In the genomic region with DNA sequence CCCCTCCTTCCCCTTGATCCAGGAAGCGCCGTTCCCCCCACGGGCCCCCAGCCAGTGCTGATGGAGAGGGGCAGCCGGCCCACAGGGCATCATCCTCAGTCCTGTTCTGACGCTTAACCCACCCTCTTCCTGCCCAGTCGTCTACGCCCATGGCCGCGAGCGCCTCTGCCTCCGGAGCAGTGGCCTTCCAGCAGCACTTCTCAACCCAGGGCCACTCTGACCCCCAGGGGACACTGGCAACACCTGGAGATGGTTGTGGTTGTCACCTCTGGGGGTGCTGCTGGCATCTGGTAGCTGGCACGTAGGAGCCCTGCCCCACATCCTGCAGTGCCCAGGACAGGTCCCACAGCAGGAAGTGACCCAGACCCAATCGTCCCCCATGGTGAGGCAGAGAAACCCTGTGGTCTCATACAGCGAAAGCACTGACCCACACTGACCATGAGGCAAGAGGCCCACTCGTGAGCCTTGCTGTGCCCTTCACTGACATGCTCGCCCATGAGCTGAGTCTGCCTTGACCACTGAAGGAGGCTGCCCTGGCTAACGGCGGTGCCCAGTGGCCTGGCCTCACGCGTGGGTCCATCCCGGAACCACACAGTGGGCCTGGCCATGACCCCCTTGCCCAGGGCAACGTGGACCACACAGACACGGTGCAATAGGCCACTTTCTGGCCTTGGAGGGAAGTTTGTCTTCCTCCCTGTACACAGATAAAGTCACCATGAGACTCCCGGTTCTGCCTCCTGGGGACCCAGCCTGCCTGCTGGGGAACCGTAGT, we compare ENCODE assay signal across 16 cellular contexts.
DNase-seq lines count a peak whose midpoint lies in the region; ATAC-seq and TF ChIP-seq lines count a peak whose summit lies in the region.
"Had no signal": no experiment of that assay in that cellular context is flagged by ENCODE, and none has a peak within 500 bp of the region (broad histone marks: within the 10 kb centered on the region; RNA-seq: fewer than 3 reads in every experiment).

No MANE protein-coding gene starts in this region.

- no CpG with 5 or more reads among the region's 25 CpGs for whole genome bisulfite sequencing in H9 (ENCODE audit: extremely low coverage, insufficient read length, low lambda C conversion rate)

- H2BK20ac ChIP-seq in H9 (ENCODE audit: low read depth, low read length, poor library complexity, severe bottlenecking): no peak overlapping the region

- H2BK120ac ChIP-seq in H9 (ENCODE audit: low read depth, low read length, poor library complexity, severe bottlenecking): no peak overlapping the region

- peaks cover 41% of the 10 kb centered on the region for H4K20me1 ChIP-seq in BLaER1
- peaks cover 4% of the 10 kb centered on the region for H4K20me1 ChIP-seq in H9 (ENCODE audit: control insufficient read depth, insufficient read depth, insufficient read length)

- H3K4me3 ChIP-seq in BLaER1 (no peak overlapping the region), coronary artery (peak overlapping the region; percentile 59), thoracic aorta (peak overlapping the region; percentile 56)

- H2BK12ac ChIP-seq in H9 (ENCODE audit: insufficient read length, low read depth, low read length): no peak overlapping the region

- DNase-seq in H9 (no peak), coronary artery (ENCODE audit: low spot score) (no peak), thoracic aorta (ENCODE audit: low spot score) (no peak), NCI-H82 treated with DMSO at 0.1 percent for 48 hours (lab: John Stamatoyannopoulos, UW; ENCODE audit: unreplicated experiment) (no peak)
- no peak for DNase-seq in stimulated activated CD4-positive, alpha-beta T cell treated with anti-CD3 and anti-CD28 coated beads, Interleukin-1b, Interleukin-23, amount 100 ng/mL, for 48 hours
- DNase-seq: CD4-positive, alpha-beta T cell; DMS153; DMS79; GDM1 had no signal

- H3K36me3 ChIP-seq in BLaER1 (no peaks in the 10 kb centered on the region), thoracic aorta (no peaks in the 10 kb centered on the region)

- H3K23me2 ChIP-seq in H9 (ENCODE audit: insufficient read length, low read depth, low read length, poor library complexity, severe bottlenecking): no peaks in the 10 kb centered on the region

- no peak overlapping the region for H3K18ac ChIP-seq in H9 (ENCODE audit: insufficient read length, low read depth, low read length)

- H3K36me3 Mint-ChIP-seq in H9 (ENCODE audit: insufficient read depth in 1 of 3, low read depth in 3 of 3): no peaks in the 10 kb centered on the region

- H3T11ph ChIP-seq in H9 (ENCODE audit: low read length): no peak overlapping the region

- H3K23ac ChIP-seq in H9 (ENCODE audit: insufficient read length, low read depth, low read length): no peak overlapping the region

- H2BK15ac ChIP-seq in H9 (ENCODE audit: low read depth, low read length): no peak overlapping the region

- peak overlapping the region; percentile 59 for H3K4me2 ChIP-seq in BLaER1
- no peak overlapping the region for H3K4me2 ChIP-seq in H9 (ENCODE audit: insufficient read depth, insufficient read length, low read length)
- H3K4me2 ChIP-seq: KMS-11 had no signal

- H3K27ac Mint-ChIP-seq in H9: no peak overlapping the region
- H3K27ac Mint-ChIP-seq: B cell; CD4-positive, alpha-beta T cell had no signal

- H4K91ac ChIP-seq in H9 (ENCODE audit: insufficient read length, low read depth, low read length): no peak overlapping the region

- H3K9me3 ChIP-seq in BLaER1 (no peaks in the 10 kb centered on the region), H9 (ENCODE audit: control insufficient read depth, low read depth, low read length) (no peaks in the 10 kb centered on the region), thoracic aorta (no peaks in the 10 kb centered on the region)

- H3K14ac ChIP-seq in H9 (ENCODE audit: insufficient read depth, low read length): peak overlapping the region; percentile 24; the same call in 1 of the 2 replicates

- H3K27me3 Mint-ChIP-seq in H9 (ENCODE audit: low read depth): peaks cover 5% of the 10 kb centered on the region

- H3K4me1 Mint-ChIP-seq in H9: peaks cover 9 to 27% of the 10 kb centered on the region in 2 experiments
- H3K4me1 Mint-ChIP-seq: B cell had no signal

- no peak overlapping the region for H2AK5ac ChIP-seq in H9 (ENCODE audit: insufficient read length, low read length)

- no peak overlapping the region for H3K56ac ChIP-seq in H9 (ENCODE audit: insufficient read length, low read depth, low read length)

- no peak overlapping the region for H4K8ac ChIP-seq in H9 (replicated peaks; ENCODE audit: insufficient read length, low read depth, low read length)

- H3K79me1 ChIP-seq in H9 (ENCODE audit: insufficient read depth, low read depth, low read length, poor library complexity, severe bottlenecking): no peaks in the 10 kb centered on the region

- H3K9me3 Mint-ChIP-seq in H9: no peaks in the 10 kb centered on the region; a peak in 1 of 5 replicates
- H3K9me3 Mint-ChIP-seq: CD4-positive, alpha-beta T cell had no signal

- no peak overlapping the region for H3K4ac ChIP-seq in H9 (ENCODE audit: low read depth, low read length)

- H3K9ac ChIP-seq in BLaER1 (no peak overlapping the region), H9 (ENCODE audit: extremely low read depth, insufficient read length, low read length) (no peak overlapping the region)
- H3K9ac ChIP-seq: KMS-11 had no signal

- H3K27ac ChIP-seq in BLaER1: no peak overlapping the region
- H3K27ac ChIP-seq in H9 (ENCODE audit: insufficient read length, low read depth, low read length): no peak overlapping the region
- peak overlapping the region; percentile 94 to 97 for H3K27ac ChIP-seq in coronary artery
- H3K27ac ChIP-seq in thoracic aorta: peak overlapping the region; percentile 98 to 100
- H3K27ac ChIP-seq: C4-2B, KMS-11 had no signal

- H4K5ac ChIP-seq in H9 (ENCODE audit: insufficient read length, low read depth, low read length): no peak overlapping the region

- H3K4me3 Mint-ChIP-seq in H9: no peak overlapping the region
- H3K4me3 Mint-ChIP-seq: B cell; CD4-positive, alpha-beta T cell had no signal

- no peak overlapping the region for H2BK5ac ChIP-seq in H9 (ENCODE audit: insufficient read length, low read length)

- TF ChIP-seq CTCF in H9 (conservative IDR thresholded peaks at IDR 0.05) (no peak), coronary artery (IDR thresholded peaks at IDR 0.05) (no peak), thoracic aorta (IDR thresholded peaks at IDR 0.05) (no peak)

- no peaks in the 10 kb centered on the region for H3K79me2 ChIP-seq in H9 (ENCODE audit: insufficient read depth, low read length)

- ATAC-seq in thoracic aorta (ENCODE audit: insufficient number of reproducible peaks, low FRiP score, low read depth) (no peak), GM21423 (IDR thresholded peaks at IDR 0.05; ENCODE audit: unreplicated experiment) (no peak), HG02884 (IDR thresholded peaks at IDR 0.05; ENCODE audit: unreplicated experiment) (no peak)
- ATAC-seq: HCT116 had no signal

- H3K4me1 ChIP-seq in BLaER1 (peaks cover 53% of the 10 kb centered on the region), H9 (ENCODE audit: insufficient read depth, low read length) (no peaks in the 10 kb centered on the region), thoracic aorta (ENCODE audit: control insufficient read depth in 1 of 2, low read depth in 2 of 2) (peaks cover 42 to 78% of the 10 kb centered on the region in 2 donors)

- no peak overlapping the region for H2AFZ ChIP-seq in H9 (ENCODE audit: low read length)

- H3K27me3 ChIP-seq in BLaER1 (peaks cover 50% of the 10 kb centered on the region), H9 (ENCODE audit: insufficient read depth, low read length) (no peaks in the 10 kb centered on the region), thoracic aorta (replicated peaks; ENCODE audit: insufficient read depth) (no peaks in the 10 kb centered on the region)

Comparison
In these comparisons a context has a peak if more than half of its experiments do, and no peak if none do; other contexts are left out.
1. H3K27ac ChIP-seq: peak in coronary artery (2 of 2) and thoracic aorta (2 of 2); none in BLaER1 (single experiment) and H9 (single experiment).